ENCODE assay signal across 27 cellular contexts in genomic region chr22:39620924-39621690, GRCh38. TPM values are rescaled to one million over a fixed set of nuclear protein-coding genes. Genes with fewer than 3 reads are reported as not detected.
"Had no signal": no experiment of that assay in that cellular context is flagged by ENCODE, and none has a peak within 500 bp of the region (broad histone marks: within the 10 kb centered on the region; RNA-seq: fewer than 3 reads in every experiment).

No MANE protein-coding gene starts in this region.

- H3K27ac Mint-ChIP-seq: dendritic cell treated with granulocyte-macrophage colony-stimulating factor and Interleukin-4, amounts not matched to agents 40 ng/mL and 50 ng/mL, for 4 days; endodermal cell; memory B cell; natural killer cell; progenitor cell of endocrine pancreas; stimulated activated effector memory CD8-positive, alpha-beta T cell treated with anti-CD3 and anti-CD28 coated beads, Interleukin-12 subunit alpha, Interleukin-12 subunit beta, amount 100 ng/mL, for 72 hours had no signal

- H3K9me3 Mint-ChIP-seq: dendritic cell treated with granulocyte-macrophage colony-stimulating factor and Interleukin-4, amounts not matched to agents 40 ng/mL and 50 ng/mL, for 4 days; endodermal cell; memory B cell; natural killer cell; stimulated activated effector memory CD8-positive, alpha-beta T cell treated with anti-CD3 and anti-CD28 coated beads, Interleukin-12 subunit alpha, Interleukin-12 subunit beta, amount 100 ng/mL, for 72 hours had no signal

- H3K4me3 Mint-ChIP-seq: dendritic cell treated with granulocyte-macrophage colony-stimulating factor and Interleukin-4, amounts not matched to agents 40 ng/mL and 50 ng/mL, for 4 days; endodermal cell; memory B cell; natural killer cell; stimulated activated effector memory CD8-positive, alpha-beta T cell treated with anti-CD3 and anti-CD28 coated beads, Interleukin-12 subunit alpha, Interleukin-12 subunit beta, amount 100 ng/mL, for 72 hours had no signal

- H3K4me1 ChIP-seq: gastrocnemius medialis, parathyroid adenoma, sigmoid colon, thyroid gland, vagina had no signal

- H3K4me1 Mint-ChIP-seq: endodermal cell had no signal

- H3K27me3 ChIP-seq: thyroid gland, vagina had no signal

- H3K4me3 ChIP-seq: gastrocnemius medialis, lung, sigmoid colon, stomach, thyroid gland, vagina had no signal

- H3K9ac ChIP-seq: parathyroid adenoma had no signal

- H3K9me3 ChIP-seq: gastrocnemius medialis, neutrophil, sigmoid colon, stomach, thyroid gland, vagina had no signal

- H2AFZ ChIP-seq: parathyroid adenoma had no signal

- DNase-seq: effector CD8-positive, alpha-beta T cell; endodermal cell; foreskin fibroblast; gastrocnemius medialis; head of caudate nucleus; natural killer cell; sigmoid colon; stimulated activated CD4-positive, alpha-beta T cell treated with anti-CD3 and anti-CD28 coated beads, Interleukin-2, amount 100 ng/mL, for 24 hours; stimulated activated CD4-positive, alpha-beta T cell treated with anti-CD3 and anti-CD28 coated beads, Interleukin-4, amount 100 ng/mL, for 24 hours; stimulated activated naive CD4-positive, alpha-beta T cell treated with Interleukin-2 at 50 U/mL for 16 hours; stomach; trophoblast cell had no signal

- ATAC-seq: esophagus mucosa; gastrocnemius medialis; left lobe of liver; natural killer cell; stimulated activated effector memory CD8-positive, alpha-beta T cell treated with anti-CD3 and anti-CD28 coated beads, Interleukin-12 subunit alpha, Interleukin-12 subunit beta, amount 100 ng/mL, for 72 hours had no signal

- H3K27ac ChIP-seq: epithelial cell of prostate, gastrocnemius medialis, neutrophil, parathyroid adenoma, sigmoid colon, stomach, thyroid gland, vagina had no signal

- H3K36me3 Mint-ChIP-seq: natural killer cell; stimulated activated effector memory CD8-positive, alpha-beta T cell treated with anti-CD3 and anti-CD28 coated beads, Interleukin-12 subunit alpha, Interleukin-12 subunit beta, amount 100 ng/mL, for 72 hours had no signal

- H3K36me3 ChIP-seq: gastrocnemius medialis, neutrophil, sigmoid colon, stomach, thyroid gland, vagina had no signal

RNA-seq across cellular contexts. Expression of gene CACNA1I, which starts 50.6 kb away (rescaled TPM):
- total RNA-seq: gastrocnemius medialis, glomerular endothelial cell, skeletal muscle tissue had no signal
- polyA plus RNA-seq: keratinocyte had no signal
